In genomic region chr12:53217049-53217929, GRCh38 we compare ENCODE assay signal across 8 cellular contexts. TPM values are rescaled to one million over a fixed set of nuclear protein-coding genes. Genes with fewer than 3 reads are reported as not detected.
A peak's percentile ranks its signal among the peaks of the same experiment; 100 is the strongest.
DNase-seq lines count a peak whose midpoint lies in the region; ATAC-seq and TF ChIP-seq lines count a peak whose summit lies in the region.

No MANE protein-coding gene starts in this region.

- POLR2A ChIA-PET in CD4-positive, alpha-beta memory T cell (lab: Charles Lee; ENCODE audit: partially characterized antibody): interaction anchor here (0.9 to 16.2 kb wide), 10 partner anchors 8 to 107 kb away, joined by 3 to 333 read pairs (median 38); partner anchors contain the start of genes AAAS, CSAD, ESPL1 and ITGB7
- POLR2A ChIA-PET in Panc1 (lab: Charles Lee): interaction anchor here (0.5 kb wide), 1 partner anchor 26 kb away, joined by 8 read pairs; no protein-coding TSS in a partner anchor

- CTCF ChIA-PET in CD4-positive, alpha-beta memory T cell (lab: Charles Lee; ENCODE audit: partially characterized antibody): interaction anchor here (0.7 to 12.8 kb wide), 10 partner anchors 16 to 128 kb away, joined by 3 to 339 read pairs (median 4); partner anchors contain the start of genes MYG1 and PFDN5
- CTCF ChIA-PET in Panc1 (lab: Charles Lee): no interaction called here

- WGBS in ectodermal cell, 2 experiments: 4 to 7% methylated on average over 20 of the region's 20 CpGs

- TF ChIP-seq CTCF in Panc1 (IDR thresholded peaks at IDR 0.05) (no peak), natural killer cell (IDR thresholded peaks at IDR 0.05) (no peak)

- DNase-seq in CD4-positive, alpha-beta memory T cell: peak in 4 of 5 donors; percentile 36 to 61 (median 40)
- DNase-seq in Panc1 (ENCODE audit: low read depth, low spot score) (no peak), natural killer cell (peak; percentile 61), epidermal melanocyte (ENCODE audit: insufficient read length, low spot score) (no peak), left lobe of liver (ENCODE audit: low spot score) (no peak), DMS79 (lab: John Stamatoyannopoulos, UW) (no peak), erythroblast (lab: John Stamatoyannopoulos, UW) (no peak)

- in situ Hi-C loops in Panc1 (cut with HindIII; ENCODE audit: low pct_unique_long_range_greater_than_20kb, low sequenced_read_pairs): no loop called here

- BruUV-seq in Panc1 (replicated peaks; lab: Mats Ljungman, UMichigan): no TSS peak

- peak overlapping the region; percentile 89 to 97 (median 91) for H3K27ac Mint-ChIP-seq in CD4-positive, alpha-beta memory T cell
- peak overlapping the region; percentile 94 to 99 for H3K27ac Mint-ChIP-seq in natural killer cell

- H3K27me3 Mint-ChIP-seq in CD4-positive, alpha-beta memory T cell: no peaks in the 10 kb centered on the region
- no peaks in the 10 kb centered on the region for H3K27me3 Mint-ChIP-seq in natural killer cell (ENCODE audit: low read depth in 2 of 2)

- H3K4me3 ChIP-seq in CD4-positive, alpha-beta memory T cell (ENCODE audit: low read length in 2 of 2): peak overlapping the region; percentile 1 to 4
- peak overlapping the region in 1 of 2 experiments; percentile 68; a peak in 2 of 4 replicates for H3K4me3 ChIP-seq in Panc1 (ENCODE audit: low read depth in 2 of 2, low read length in 2 of 2)
- peak overlapping the region; percentile 19 for H3K4me3 ChIP-seq in ectodermal cell (ENCODE audit: insufficient read depth, low read depth, low read length)

- H3K4me3 Mint-ChIP-seq in CD4-positive, alpha-beta memory T cell: peak overlapping the region; percentile 83 to 97 (median 91)
- peak overlapping the region; percentile 73 for H3K4me3 Mint-ChIP-seq in natural killer cell

- intact Hi-C loops in CD4-positive, alpha-beta memory T cell (cut with micrococcal nuclease): no loop called here
- intact Hi-C loops in Panc1 (cut with micrococcal nuclease; ENCODE audit: unreplicated experiment): loop anchor here (5.0 kb wide), 1 partner anchor 35 kb away; a partner anchor contains a TSS
- intact Hi-C loops in natural killer cell (cut with micrococcal nuclease): no loop called here

- peaks cover 44 to 91% (median 68%) of the 10 kb centered on the region in 4 donors for H3K4me1 Mint-ChIP-seq in CD4-positive, alpha-beta memory T cell
- peaks cover 73 to 89% of the 10 kb centered on the region in 2 donors for H3K4me1 Mint-ChIP-seq in natural killer cell

- no peaks in the 10 kb centered on the region for H3K9me3 Mint-ChIP-seq in CD4-positive, alpha-beta memory T cell
- no peaks in the 10 kb centered on the region for H3K9me3 Mint-ChIP-seq in natural killer cell

- ATAC-seq in Panc1 (no peak), natural killer cell (peak; percentile 13 to 26 (median 13)), left lobe of liver (no peak)

- peak overlapping the region; percentile 98 for H3K27ac ChIP-seq in CD4-positive, alpha-beta memory T cell (ENCODE audit: low read depth, low read length)
- H3K27ac ChIP-seq in Panc1 (ENCODE audit: low read length) (peak overlapping the region; percentile 73), ectodermal cell (ENCODE audit: insufficient read depth, low read depth, low read length, poor library complexity, severe bottlenecking) (peak overlapping the region; percentile 21)

- H3K36me3 Mint-ChIP-seq in CD4-positive, alpha-beta memory T cell: peaks cover 36 to 64% of the 10 kb centered on the region in 2 donors
- H3K36me3 Mint-ChIP-seq in natural killer cell: no peaks in the 10 kb centered on the region

- no peaks in the 10 kb centered on the region for H3K27me3 ChIP-seq in CD4-positive, alpha-beta memory T cell (ENCODE audit: insufficient read depth, low read length)
- H3K27me3 ChIP-seq in Panc1 (ENCODE audit: control insufficient read depth, insufficient read depth, low read length): no peaks in the 10 kb centered on the region
- H3K27me3 ChIP-seq in ectodermal cell (ENCODE audit: control insufficient read depth, insufficient read depth, low read length, poor library complexity, severe bottlenecking): peaks cover 16% of the 10 kb centered on the region

- peaks cover 75% of the 10 kb centered on the region for H3K4me1 ChIP-seq in CD4-positive, alpha-beta memory T cell (ENCODE audit: insufficient read depth, low read length)
- H3K4me1 ChIP-seq in Panc1 (ENCODE audit: control insufficient read depth, insufficient read depth, low read length): peaks cover 38% of the 10 kb centered on the region
- H3K4me1 ChIP-seq in ectodermal cell (ENCODE audit: control insufficient read depth, insufficient read depth, low read length): peaks cover 35% of the 10 kb centered on the region

- H3K9me3 ChIP-seq in CD4-positive, alpha-beta memory T cell (ENCODE audit: control insufficient read depth in 1 of 2, low read length in 2 of 2): no peaks in the 10 kb centered on the region
- H3K9me3 ChIP-seq in Panc1 (ENCODE audit: control insufficient read depth, insufficient read depth, low read depth, low read length): no peaks in the 10 kb centered on the region
- no peaks in the 10 kb centered on the region for H3K9me3 ChIP-seq in ectodermal cell (ENCODE audit: control insufficient read depth, low read length)

- H3K36me3 ChIP-seq in CD4-positive, alpha-beta memory T cell (ENCODE audit: insufficient read depth, low read length): peaks cover 30% of the 10 kb centered on the region
- no peaks in the 10 kb centered on the region for H3K36me3 ChIP-seq in Panc1 (ENCODE audit: control insufficient read depth, insufficient read depth, low read length)
- peaks cover 11% of the 10 kb centered on the region for H3K36me3 ChIP-seq in ectodermal cell (ENCODE audit: control insufficient read depth, insufficient read depth, low read length)

- no peak for TF ChIP-seq POLR2A in erythroblast (IDR thresholded peaks at IDR 0.05; ENCODE audit: low read length)

RNA-seq across cellular contexts. Expression of gene ITGB7, which starts 10.2 kb away (rescaled TPM):
- total RNA-seq in CD4-positive, alpha-beta memory T cell: 100 to 1,000 TPM; 382 to 397 TPM
- polyA plus RNA-seq in CD4-positive, alpha-beta memory T cell: 100 to 1,000 TPM; 271 to 374 TPM
- 0.98 TPM for total RNA-seq in Panc1 (2021; ENCODE audit: unreplicated experiment)
- polyA plus RNA-seq in Panc1 (2012; ENCODE audit: insufficient read length): not detected
- not detected for polyA plus RNA-seq in ectodermal cell (2013, experiment 1 of 4)
- polyA plus RNA-seq in ectodermal cell (2013, experiment 2 of 4): 0.21 TPM
- polyA plus RNA-seq in ectodermal cell (2013, experiment 3 of 4): 1.1 TPM
- 0.57 TPM for polyA plus RNA-seq in ectodermal cell (2013, experiment 4 of 4)
- total RNA-seq in natural killer cell: 100 to 1,000 TPM; 329 to 441 (median 439) TPM
- total RNA-seq in left lobe of liver: 8.6 TPM

RNA-seq across cellular contexts. Expression of gene RARG, which starts 14.7 kb away (rescaled TPM):
- 10 to 100 TPM; 84.7 to 86.0 TPM for total RNA-seq in CD4-positive, alpha-beta memory T cell
- 10 to 100 TPM; 13.2 to 25.1 TPM for polyA plus RNA-seq in CD4-positive, alpha-beta memory T cell
- total RNA-seq in Panc1 (2021; ENCODE audit: unreplicated experiment): 41.2 TPM
- 40.7 TPM for polyA plus RNA-seq in Panc1 (2012; ENCODE audit: insufficient read length)
- 39.9 TPM for polyA plus RNA-seq in ectodermal cell (2013, experiment 1 of 4)
- polyA plus RNA-seq in ectodermal cell (2013, experiment 2 of 4): 33.6 TPM
- 36.6 TPM for polyA plus RNA-seq in ectodermal cell (2013, experiment 3 of 4)
- polyA plus RNA-seq in ectodermal cell (2013, experiment 4 of 4): 37.9 TPM
- total RNA-seq in natural killer cell: 10 to 100 TPM; 24.0 to 30.6 (median 27.5) TPM
- 2.5 TPM for total RNA-seq in left lobe of liver

RNA-seq across cellular contexts. Expression of gene CSAD, which starts 36.6 kb away (rescaled TPM):
- total RNA-seq in CD4-positive, alpha-beta memory T cell: 10 to 100 TPM; 62.5 to 64.2 TPM
- polyA plus RNA-seq in CD4-positive, alpha-beta memory T cell: 1 to 10 TPM; 1.1 to 2.9 TPM
- total RNA-seq in Panc1 (2021; ENCODE audit: unreplicated experiment): 15.4 TPM
- 12.5 TPM for polyA plus RNA-seq in Panc1 (2012; ENCODE audit: insufficient read length)
- 29.3 TPM for polyA plus RNA-seq in ectodermal cell (2013, experiment 1 of 4)
- polyA plus RNA-seq in ectodermal cell (2013, experiment 2 of 4): 28.5 TPM
- 22.2 TPM for polyA plus RNA-seq in ectodermal cell (2013, experiment 3 of 4)
- 23.1 TPM for polyA plus RNA-seq in ectodermal cell (2013, experiment 4 of 4)
- 10 to 100 TPM; 50.8 to 54.4 (median 53.0) TPM for total RNA-seq in natural killer cell
- 53.6 TPM for total RNA-seq in left lobe of liver

RNA-seq across cellular contexts. Expression of gene ZNF740, which starts 36.8 kb away (rescaled TPM):
- total RNA-seq in CD4-positive, alpha-beta memory T cell: 100 to 1,000 TPM; 109 to 113 TPM
- polyA plus RNA-seq in CD4-positive, alpha-beta memory T cell: 1 to 10 TPM in 1 of 2 donors, under 1 TPM in 1; 0.90 to 3.5 TPM
- total RNA-seq in Panc1 (2021; ENCODE audit: unreplicated experiment) (46.8 TPM), natural killer cell (10 to 100 TPM; 37.1 to 65.9 (median 45.3) TPM), left lobe of liver (25.9 TPM)
- polyA plus RNA-seq in Panc1 (2012; ENCODE audit: insufficient read length): 29.9 TPM
- polyA plus RNA-seq in ectodermal cell (2013, experiment 1 of 4): 53.1 TPM
- 62.0 TPM for polyA plus RNA-seq in ectodermal cell (2013, experiment 2 of 4)
- 36.8 TPM for polyA plus RNA-seq in ectodermal cell (2013, experiment 3 of 4)
- polyA plus RNA-seq in ectodermal cell (2013, experiment 4 of 4): 43.9 TPM

RNA-seq across cellular contexts. Expression of gene ESPL1, which starts 50.8 kb away (rescaled TPM):
- under 1 TPM; 0.20 to 0.55 TPM for total RNA-seq in CD4-positive, alpha-beta memory T cell
- polyA plus RNA-seq in CD4-positive, alpha-beta memory T cell: under 1 TPM in 1 of 2 donors, not detected in 1; 0.16 TPM
- total RNA-seq in Panc1 (2021; ENCODE audit: unreplicated experiment): 54.6 TPM
- polyA plus RNA-seq in Panc1 (2012; ENCODE audit: insufficient read length): 13.7 TPM
- 36.1 TPM for polyA plus RNA-seq in ectodermal cell (2013, experiment 1 of 4)
- 30.3 TPM for polyA plus RNA-seq in ectodermal cell (2013, experiment 2 of 4)
- 25.8 TPM for polyA plus RNA-seq in ectodermal cell (2013, experiment 3 of 4)
- polyA plus RNA-seq in ectodermal cell (2013, experiment 4 of 4): 22.8 TPM
- 1 to 10 TPM; 1.9 to 5.8 (median 3.1) TPM for total RNA-seq in natural killer cell
- 0.73 TPM for total RNA-seq in left lobe of liver

Comparison
In these comparisons a context has a peak if more than half of its experiments do, and no peak if none do; other contexts are left out.
1. DNase-seq: peak in CD4-positive, alpha-beta memory T cell (4 of 5) and natural killer cell (single experiment); none in Panc1 (single experiment), epidermal melanocyte (single experiment), left lobe of liver (single experiment), DMS79 (single experiment) and erythroblast (0 of 2).
2. H3K27ac ChIP-seq: peak in every context shown above with its lines; median percentile 98 in CD4-positive, alpha-beta memory T cell; 73 in Panc1; 21 in ectodermal cell.
3. ATAC-seq: peak in natural killer cell (3 of 3); none in Panc1 (single experiment) and left lobe of liver (single experiment).
4. RNA of gene ITGB7, which starts 10.2 kb away (total RNA-seq): 329 to 441 TPM in natural killer cell and 382 to 397 TPM in CD4-positive, alpha-beta memory T cell; 8.6 TPM in left lobe of liver (single experiment) and 0.98 TPM in Panc1 (single experiment); every median in the first group is over 10 times any median in the second.